ENCODE assay signal across 20 cellular contexts in the genomic region with DNA sequence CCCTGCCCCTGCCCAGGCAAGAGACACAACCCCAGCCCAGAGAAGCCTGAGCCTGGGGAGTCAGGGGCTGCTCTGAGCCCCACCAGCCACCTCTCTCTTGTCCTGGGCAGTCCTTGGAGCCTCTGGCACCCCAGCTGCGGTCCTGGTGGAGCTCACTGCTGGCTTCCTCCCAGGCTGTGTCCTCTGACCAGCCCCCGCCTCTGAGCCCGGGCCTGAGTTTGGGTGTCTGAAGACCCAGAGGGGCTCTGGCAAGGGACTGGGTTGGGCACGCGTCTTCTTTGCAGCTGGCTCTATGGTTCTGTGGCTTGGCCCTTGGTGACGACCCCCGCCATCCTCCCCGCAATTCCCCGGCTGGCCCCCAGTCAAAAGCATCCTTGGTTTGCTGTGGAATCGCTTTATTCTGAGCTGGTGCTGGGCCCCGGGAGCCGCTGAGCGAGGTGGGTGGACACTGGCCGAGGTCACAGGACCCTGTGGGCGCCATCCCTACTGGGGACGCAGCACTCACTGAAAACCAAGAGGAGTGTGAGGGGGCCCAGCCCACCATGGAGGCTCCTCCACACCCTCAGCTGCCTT. TPM values are rescaled to one million over a fixed set of nuclear protein-coding genes. Genes with fewer than 3 reads are reported as not detected.
DNase-seq lines count a peak whose midpoint lies in the region; ATAC-seq, FAIRE-seq and TF ChIP-seq lines count a peak whose summit lies in the region.
"Had no signal": no experiment of that assay in that cellular context is flagged by ENCODE, and none has a peak within 500 bp of the region (broad histone marks: within the 10 kb centered on the region; RNA-seq: fewer than 3 reads in every experiment).

No MANE protein-coding gene starts in this region.

- H3K9ac ChIP-seq in BLaER1 (peak overlapping the region; percentile 45; the same call in 1 of the 2 replicates), kidney (ENCODE audit: low read length in 2 of 2) (no peak overlapping the region)

- FAIRE-seq in kidney (lab: Jason Lieb, UNC), result no peak
- no peak for FAIRE-seq in small intestine (lab: Jason Lieb, UNC)
- FAIRE-seq: D721Med, GM19239 had no signal

- H3K9me3 Mint-ChIP-seq in stimulated activated naive B cell treated with anti-CD40 and anti-IgM and Interleukin-4, amounts not matched to agents 10 μg/mL and 1 μg/mL and 100 μg/mL, for 72 hours, result no peaks in the 10 kb centered on the region
- H3K9me3 Mint-ChIP-seq: CD4-positive, alpha-beta T cell had no signal

- TF ChIP-seq CTCF in heart right ventricle (IDR thresholded peaks at IDR 0.05) (no peak), kidney (IDR thresholded peaks at IDR 0.05; ENCODE audit: borderline replicate concordance, extremely low read depth, insufficient read depth) (no peak)

- H3K27me3 ChIP-seq in heart right ventricle (peaks cover 0 to 25% (median 19%) of the 10 kb centered on the region in 7 donors), BLaER1 (no peaks in the 10 kb centered on the region), small intestine (ENCODE audit: control insufficient read depth in 2 of 2, insufficient read depth in 2 of 2, low read length in 2 of 2) (peaks cover 0 to 19% of the 10 kb centered on the region in 2 donors)

- H3K27ac ChIP-seq in heart right ventricle, result no peak overlapping the region
- 0 out of 2 replicates have a peak overlapping the region, but pooled peaks have one; percentile 30 for H3K27ac ChIP-seq in BLaER1
- H3K27ac ChIP-seq in kidney (ENCODE audit: low read depth in 2 of 2, low read length in 2 of 2), result no peak overlapping the region
- H3K27ac ChIP-seq in small intestine (ENCODE audit: low read depth in 1 of 2, low read length in 1 of 2), result no peak overlapping the region
- H3K27ac ChIP-seq: HL-60, SJSA1 had no signal

- peak overlapping the region in 1 of 2 donors; percentile 14 for H3K4me3 Mint-ChIP-seq in stimulated activated naive B cell treated with anti-CD40 and anti-IgM and Interleukin-4, amounts not matched to agents 10 μg/mL and 1 μg/mL and 100 μg/mL, for 72 hours
- H3K4me3 Mint-ChIP-seq: CD4-positive, alpha-beta T cell had no signal

- H3K9me3 ChIP-seq in heart right ventricle (no peaks in the 10 kb centered on the region), BLaER1 (no peaks in the 10 kb centered on the region), kidney (ENCODE audit: control insufficient read depth in 1 of 2, low read length in 2 of 2) (no peaks in the 10 kb centered on the region), small intestine (ENCODE audit: control insufficient read depth, low read depth) (no peaks in the 10 kb centered on the region)
- H3K9me3 ChIP-seq: SJSA1 had no signal

- DNase-seq in Right ventricle myocardium inferior (ENCODE audit: missing footprints) (peak; percentile 45), heart right ventricle (no peak), kidney (peak; percentile 61), NCI-H1417 (lab: John Stamatoyannopoulos, UW) (no peak), small intestine (no peak)
- no peak for DNase-seq in stimulated activated naive B cell treated with anti-CD40 and anti-IgM and Interleukin-4, amounts not matched to agents 10 μg/mL and 1 μg/mL and 100 μg/mL, for 72 hours
- DNase-seq: 8988T; CD4-positive, alpha-beta T cell; NCI-H1092; NCI-H1436 treated with DMSO at 0.1 percent for 48 hours; NCI-H187 treated with DMSO at 0.1 percent for 48 hours; NCI-H748 treated with DMSO at 0.1 percent for 48 hours had no signal

- WGBS in heart right ventricle, 2 donors, result 90 to 91% methylated on average over 16 of the region's 16 CpGs
- 80 to 87% (median 84%) methylated on average over 16 of the region's 16 CpGs for WGBS in small intestine, 3 donors

- peaks cover 14% of the 10 kb centered on the region; the same call in 1 of the 2 replicates for H4K20me1 ChIP-seq in BLaER1

- no peaks in the 10 kb centered on the region for H3K36me3 ChIP-seq in heart right ventricle
- peaks cover 19% of the 10 kb centered on the region; the same call in 1 of the 2 replicates for H3K36me3 ChIP-seq in BLaER1
- no peaks in the 10 kb centered on the region for H3K36me3 ChIP-seq in kidney (ENCODE audit: control insufficient read depth in 1 of 2, insufficient read depth in 2 of 2, low read length in 2 of 2)
- H3K36me3 ChIP-seq in small intestine (ENCODE audit: control insufficient read depth in 2 of 2, insufficient read depth in 2 of 2, low read length in 2 of 2), result no peaks in the 10 kb centered on the region
- H3K36me3 ChIP-seq: SJSA1 had no signal

- peaks cover 6 to 7% of the 10 kb centered on the region in 2 donors for H3K36me3 Mint-ChIP-seq in stimulated activated naive B cell treated with anti-CD40 and anti-IgM and Interleukin-4, amounts not matched to agents 10 μg/mL and 1 μg/mL and 100 μg/mL, for 72 hours

- H3K4me1 ChIP-seq in heart right ventricle, result peaks cover 17 to 50% (median 31%) of the 10 kb centered on the region in 9 donors
- peaks cover 88% of the 10 kb centered on the region for H3K4me1 ChIP-seq in BLaER1
- peaks cover 4 to 16% of the 10 kb centered on the region in 2 donors for H3K4me1 ChIP-seq in kidney (ENCODE audit: control insufficient read depth in 1 of 2, insufficient read depth in 1 of 2, low read depth in 1 of 2, low read length in 2 of 2)
- H3K4me1 ChIP-seq in small intestine (ENCODE audit: control insufficient read depth in 2 of 2, insufficient read depth in 1 of 2, low read depth in 1 of 2, low read length in 1 of 2), result no peaks in the 10 kb centered on the region
- H3K4me1 ChIP-seq: SJSA1 had no signal

- H3K27ac Mint-ChIP-seq in stimulated activated naive B cell treated with anti-CD40 and anti-IgM and Interleukin-4, amounts not matched to agents 10 μg/mL and 1 μg/mL and 100 μg/mL, for 72 hours, result peak overlapping the region; percentile 10
- H3K27ac Mint-ChIP-seq: CD4-positive, alpha-beta T cell had no signal

- intact Hi-C loops in Right ventricle myocardium inferior (cut with DNase I), result no loop called here
- intact Hi-C loops in heart right ventricle (cut with DNase I), result no loop called here
- intact Hi-C loops in kidney (cut with DNase I), result no loop called here

- no peak for ATAC-seq in Right ventricle myocardium inferior
- ATAC-seq in heart right ventricle, result no peak
- no peak for ATAC-seq in stimulated activated naive B cell treated with anti-CD40 and anti-IgM and Interleukin-4, amounts not matched to agents 10 μg/mL and 1 μg/mL and 100 μg/mL, for 72 hours (replicated peaks)

- H3K4me3 ChIP-seq in heart right ventricle (peak overlapping the region in 2 of 10 donors; percentile 30 to 35), BLaER1 (no peak overlapping the region; the same call in 1 of the 2 replicates), kidney (ENCODE audit: low read length in 2 of 2) (no peak overlapping the region), small intestine (ENCODE audit: low read depth in 1 of 2, low read length in 2 of 2) (no peak overlapping the region)
- H3K4me3 ChIP-seq: SJSA1 had no signal

- H3K4me2 ChIP-seq in BLaER1, result peak overlapping the region; percentile 99

- H3K4me1 Mint-ChIP-seq in stimulated activated naive B cell treated with anti-CD40 and anti-IgM and Interleukin-4, amounts not matched to agents 10 μg/mL and 1 μg/mL and 100 μg/mL, for 72 hours, result peaks cover 49 to 70% of the 10 kb centered on the region in 2 donors

- no peaks in the 10 kb centered on the region for H3K27me3 Mint-ChIP-seq in stimulated activated naive B cell treated with anti-CD40 and anti-IgM and Interleukin-4, amounts not matched to agents 10 μg/mL and 1 μg/mL and 100 μg/mL, for 72 hours

RNA-seq across cellular contexts. Expression of a gene that starts 1.0 kb away (rescaled TPM):
- total RNA-seq in Right ventricle myocardium inferior (11.3 TPM), heart right ventricle (10 to 100 TPM in 3 of 10 donors, 1 to 10 TPM in 4, under 1 TPM in 3; 0.44 to 28.7 (median 1.7) TPM), kidney (8.4 TPM)
- polyA plus RNA-seq in heart right ventricle (100 to 1,000 TPM in 1 of 2 donors, 10 to 100 TPM in 1; 34.0 to 144 TPM), kidney (ENCODE audit: insufficient read depth, low read depth, low replicate concordance) (3.9 TPM), small intestine (1 to 10 TPM in 2 of 3 donors, not detected in 1; 1.1 to 8.4 TPM)
- total RNA-seq: CD4-positive, alpha-beta T cell; H4; PC-3; SJSA1 had no signal
- polyA plus RNA-seq: BJ had no signal

RNA-seq across cellular contexts. Expression of a gene that starts 4.6 kb away (rescaled TPM):
- total RNA-seq in Right ventricle myocardium inferior (22.2 TPM), heart right ventricle (10 to 100 TPM in 3 of 10 donors, 1 to 10 TPM in 7; 1.5 to 76.8 (median 3.5) TPM), kidney (16.0 TPM)
- polyA plus RNA-seq in heart right ventricle (100 to 1,000 TPM in 1 of 2 donors, 10 to 100 TPM in 1; 95.6 to 261 TPM), kidney (ENCODE audit: insufficient read depth, low read depth, low replicate concordance) (not detected), small intestine (10 to 100 TPM in 1 of 3 donors, 1 to 10 TPM in 1, not detected in 1; 2.2 to 21.5 TPM)
- total RNA-seq: CD4-positive, alpha-beta T cell; H4; PC-3; SJSA1 had no signal
- polyA plus RNA-seq: BJ had no signal

RNA-seq across cellular contexts. Expression of a gene that starts 14.3 kb away (rescaled TPM):
- total RNA-seq in Right ventricle myocardium inferior, result not detected
- not detected for total RNA-seq in heart right ventricle
- polyA plus RNA-seq in heart right ventricle, result not detected
- total RNA-seq in kidney, result not detected
- not detected for polyA plus RNA-seq in kidney (ENCODE audit: insufficient read depth, low read depth, low replicate concordance)
- polyA plus RNA-seq in small intestine, result not detected
- total RNA-seq: CD4-positive, alpha-beta T cell; H4; PC-3; SJSA1 had no signal
- polyA plus RNA-seq: BJ had no signal

RNA-seq across cellular contexts. Expression of a gene that starts 20.6 kb away (rescaled TPM):
- total RNA-seq in Right ventricle myocardium inferior, result 0.46 TPM
- 10 to 100 TPM in 1 of 10 donors, 1 to 10 TPM in 1, under 1 TPM in 1, not detected in 7; 0.85 to 20.1 (median 1.3) TPM for total RNA-seq in heart right ventricle
- 1 to 10 TPM; 1.0 to 6.1 TPM for polyA plus RNA-seq in heart right ventricle
- total RNA-seq in kidney, result not detected
- polyA plus RNA-seq in kidney (ENCODE audit: insufficient read depth, low read depth, low replicate concordance), result not detected
- polyA plus RNA-seq in small intestine, result 10 to 100 TPM in 1 of 3 donors, 1 to 10 TPM in 1, under 1 TPM in 1; 0.46 to 12.7 (median 4.9) TPM
- total RNA-seq: CD4-positive, alpha-beta T cell; H4; PC-3; SJSA1 had no signal
- polyA plus RNA-seq: BJ had no signal

RNA-seq across cellular contexts. Expression of a gene that starts 31.4 kb away (rescaled TPM):
- total RNA-seq in Right ventricle myocardium inferior (16.4 TPM), heart right ventricle (10 to 100 TPM; 15.7 to 26.1 (median 17.9) TPM), kidney (7.5 TPM)
- polyA plus RNA-seq in heart right ventricle (10 to 100 TPM; 24.8 to 37.9 TPM), kidney (ENCODE audit: insufficient read depth, low read depth, low replicate concordance) (22.6 TPM), small intestine (10 to 100 TPM in 1 of 3 donors, 1 to 10 TPM in 1, under 1 TPM in 1; 0.22 to 12.1 (median 1.1) TPM)
- total RNA-seq: SJSA1 had no signal

Comparison
In these comparisons a context has a peak if more than half of its experiments do, and no peak if none do; other contexts are left out.
1. DNase-seq: peak in Right ventricle myocardium inferior (single experiment) and kidney (single experiment); none in heart right ventricle (0 of 2), stimulated activated naive B cell treated with anti-CD40 and anti-IgM and Interleukin-4, amounts not matched to agents 10 μg/mL and 1 μg/mL and 100 μg/mL, for 72 hours (single experiment), NCI-H1417 (0 of 3) and small intestine (single experiment).